Comparison of ENCODE assay signal across 7 cellular contexts in the genomic region with DNA sequence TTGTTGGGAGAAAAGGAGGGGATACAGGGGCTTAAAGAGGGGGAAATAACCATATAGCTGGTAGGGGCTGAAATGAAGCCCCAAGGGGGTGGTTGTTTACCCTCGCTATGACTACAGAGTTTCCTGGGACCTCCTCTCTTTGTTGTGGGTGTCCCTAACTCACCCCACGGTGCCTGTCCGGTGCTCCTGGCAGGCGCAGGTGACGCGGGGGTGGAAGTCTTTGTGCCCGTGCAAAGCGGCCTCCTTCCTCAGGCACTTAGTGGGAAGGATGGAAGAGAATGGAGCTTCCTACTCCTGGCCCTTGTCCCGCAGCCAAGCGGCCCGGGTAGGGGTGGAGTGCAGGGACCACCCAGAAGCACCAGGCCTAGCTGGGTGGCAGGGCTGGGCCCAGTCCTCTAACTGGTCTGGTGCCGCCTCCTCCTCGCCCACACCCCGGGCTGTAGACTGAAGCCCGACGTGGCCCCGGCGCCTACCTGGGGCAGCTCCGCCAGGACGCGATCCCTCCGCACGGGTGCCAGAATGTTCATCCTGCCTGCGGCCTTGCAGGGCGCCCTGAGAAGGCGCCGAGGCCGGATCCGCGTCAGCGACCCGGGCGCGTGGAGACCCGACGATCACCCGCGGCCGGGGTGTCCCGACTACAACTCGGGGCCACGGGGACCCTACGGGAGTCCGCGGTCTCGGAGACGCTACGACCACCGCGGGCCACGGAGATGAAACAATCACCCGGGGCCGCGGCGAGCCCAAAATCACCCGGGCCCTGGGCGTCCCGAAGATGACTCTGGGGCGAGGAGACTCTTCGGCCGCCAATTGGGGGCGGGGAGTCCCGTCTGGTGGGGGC.
DNase-seq lines count a peak whose midpoint lies in the region; ATAC-seq lines count a peak whose summit lies in the region.
"Had no signal": no experiment of that assay in that cellular context is flagged by ENCODE, and none has a peak within 500 bp of the region (broad histone marks: within the 10 kb centered on the region; RNA-seq: fewer than 3 reads in every experiment).

No MANE protein-coding gene starts in this region.

- H3K9ac ChIP-seq in rectal smooth muscle tissue (ENCODE audit: low read length): peak overlapping the region; percentile 35

- peaks cover 25% of the 10 kb centered on the region for H3K4me1 ChIP-seq in rectal smooth muscle tissue (ENCODE audit: control insufficient read depth, insufficient read depth, low read length)

- peaks cover 9% of the 10 kb centered on the region for H3K36me3 ChIP-seq in rectal smooth muscle tissue (ENCODE audit: control insufficient read depth, insufficient read depth, low read length)

- peak overlapping the region; percentile 90 for H3K27ac ChIP-seq in rectal smooth muscle tissue (ENCODE audit: low read depth, low read length)

- H3K4me3 ChIP-seq in rectal smooth muscle tissue (ENCODE audit: low read length): peak overlapping the region; percentile 71

- ATAC-seq in HG03571 (IDR thresholded peaks at IDR 0.05; ENCODE audit: unreplicated experiment): no peak

- peak; percentile 28 for DNase-seq in HuH-7 (ENCODE audit: low spot score)
- peak; percentile 84 for DNase-seq in ecto neural progenitor cell (ENCODE audit: low spot score)
- DNase-seq in putamen (ENCODE audit: low spot score): no peak
- DNase-seq in NCI-H2029 treated with DMSO at 0.1 percent for 48 hours (lab: John Stamatoyannopoulos, UW): no peak
- DNase-seq: SIG-M5 had no signal

- H3K27me3 ChIP-seq in rectal smooth muscle tissue (ENCODE audit: control insufficient read depth, insufficient read depth, low read length): no peaks in the 10 kb centered on the region

Comparison
In these comparisons a context has a peak if more than half of its experiments do, and no peak if none do; other contexts are left out.
1. DNase-seq: peak in HuH-7 (single experiment) and ecto neural progenitor cell (single experiment); none in putamen (single experiment) and NCI-H2029 treated with DMSO at 0.1 percent for 48 hours (single experiment).